Comparison of ENCODE assay signal across 11 cellular contexts in genomic region chr10:17216901-17217395, GRCh38. TPM values are rescaled to one million over a fixed set of nuclear protein-coding genes. Genes with fewer than 3 reads are reported as not detected.
A peak's percentile ranks its signal among the peaks of the same experiment; 100 is the strongest.
DNase-seq lines count a peak whose midpoint lies in the region; ATAC-seq and TF ChIP-seq lines count a peak whose summit lies in the region.
"Had no signal": no experiment of that assay in that cellular context is flagged by ENCODE, and none has a peak within 500 bp of the region (broad histone marks: within the 10 kb centered on the region; RNA-seq: fewer than 3 reads in every experiment).

No MANE protein-coding gene starts in this region.

- H3K4me1 ChIP-seq in thoracic aorta (ENCODE audit: control insufficient read depth in 1 of 2, low read depth in 2 of 2): peaks cover 38 to 70% of the 10 kb centered on the region in 2 donors

- POLR2A ChIA-PET in activated CD4-positive, alpha-beta T cell treated with anti-CD3 and anti-CD28 coated beads, Interleukin-2, amount 10 ng/mL, durations not matched to agents 7 days and 5 days (lab: Charles Lee): no interaction called here

- H3K27me3 ChIP-seq in thoracic aorta (replicated peaks; ENCODE audit: insufficient read depth): no peaks in the 10 kb centered on the region

- H3K36me3 Mint-ChIP-seq in activated CD4-positive, alpha-beta T cell treated with anti-CD3 and anti-CD28 coated beads, Interleukin-2, amount 10 ng/mL, durations not matched to agents 7 days and 5 days (ENCODE audit: low read depth): peaks cover 25% of the 10 kb centered on the region
- peaks cover 19% of the 10 kb centered on the region for H3K36me3 Mint-ChIP-seq in activated naive CD8-positive, alpha-beta T cell treated with anti-CD3 and anti-CD28 coated beads for 36 hours
- no peaks in the 10 kb centered on the region for H3K36me3 Mint-ChIP-seq in nephron progenitor cell (ENCODE audit: low read depth)

- H3K27ac ChIP-seq in thoracic aorta: peak overlapping the region; percentile 84 to 97

- no peaks in the 10 kb centered on the region for H3K27me3 Mint-ChIP-seq in activated CD4-positive, alpha-beta T cell treated with anti-CD3 and anti-CD28 coated beads, Interleukin-2, amount 10 ng/mL, durations not matched to agents 7 days and 5 days
- no peaks in the 10 kb centered on the region for H3K27me3 Mint-ChIP-seq in activated naive CD8-positive, alpha-beta T cell treated with anti-CD3 and anti-CD28 coated beads for 36 hours
- H3K27me3 Mint-ChIP-seq in nephron progenitor cell (ENCODE audit: low read depth, poor library complexity): peaks cover 2% of the 10 kb centered on the region

- H3K4me3 Mint-ChIP-seq in activated CD4-positive, alpha-beta T cell treated with anti-CD3 and anti-CD28 coated beads, Interleukin-2, amount 10 ng/mL, durations not matched to agents 7 days and 5 days: no peak overlapping the region
- H3K4me3 Mint-ChIP-seq in activated naive CD8-positive, alpha-beta T cell treated with anti-CD3 and anti-CD28 coated beads for 36 hours: no peak overlapping the region
- no peak overlapping the region for H3K4me3 Mint-ChIP-seq in nephron progenitor cell

- no peaks in the 10 kb centered on the region for H3K9me3 ChIP-seq in thoracic aorta

- CTCF ChIA-PET in activated CD4-positive, alpha-beta T cell treated with anti-CD3 and anti-CD28 coated beads, Interleukin-2, amount 10 ng/mL, durations not matched to agents 7 days and 5 days (lab: Charles Lee): interaction anchor here (2.6 kb wide), 1 partner anchor 13 kb away, joined by 8 read pairs; no protein-coding TSS in a partner anchor

- ATAC-seq in thoracic aorta (ENCODE audit: insufficient number of reproducible peaks, low FRiP score, low read depth): no peak

- H3K4me1 Mint-ChIP-seq in activated CD4-positive, alpha-beta T cell treated with anti-CD3 and anti-CD28 coated beads, Interleukin-2, amount 10 ng/mL, durations not matched to agents 7 days and 5 days: peaks cover 48% of the 10 kb centered on the region
- H3K4me1 Mint-ChIP-seq in activated naive CD8-positive, alpha-beta T cell treated with anti-CD3 and anti-CD28 coated beads for 36 hours: peaks cover 39% of the 10 kb centered on the region
- peaks cover 33% of the 10 kb centered on the region for H3K4me1 Mint-ChIP-seq in nephron progenitor cell

- TF ChIP-seq CTCF in thoracic aorta (IDR thresholded peaks at IDR 0.05) (no peak), nephron progenitor cell (IDR thresholded peaks at IDR 0.05) (no peak)

- no peaks in the 10 kb centered on the region for H3K9me3 Mint-ChIP-seq in activated CD4-positive, alpha-beta T cell treated with anti-CD3 and anti-CD28 coated beads, Interleukin-2, amount 10 ng/mL, durations not matched to agents 7 days and 5 days
- H3K9me3 Mint-ChIP-seq in activated naive CD8-positive, alpha-beta T cell treated with anti-CD3 and anti-CD28 coated beads for 36 hours: peaks cover 1% of the 10 kb centered on the region
- H3K9me3 Mint-ChIP-seq in nephron progenitor cell: no peaks in the 10 kb centered on the region

- H3K4me3 ChIP-seq in thoracic aorta: peak overlapping the region; percentile 25

- H3K27ac Mint-ChIP-seq in activated CD4-positive, alpha-beta T cell treated with anti-CD3 and anti-CD28 coated beads, Interleukin-2, amount 10 ng/mL, durations not matched to agents 7 days and 5 days: peak overlapping the region; percentile 82
- peak overlapping the region; percentile 96 for H3K27ac Mint-ChIP-seq in activated naive CD8-positive, alpha-beta T cell treated with anti-CD3 and anti-CD28 coated beads for 36 hours
- no peak overlapping the region for H3K27ac Mint-ChIP-seq in nephron progenitor cell

- no peak for DNase-seq in activated CD4-positive, alpha-beta T cell treated with anti-CD3 and anti-CD28 coated beads, Interleukin-2, amount 10 ng/mL, durations not matched to agents 7 days and 5 days
- DNase-seq in activated CD4-positive, alpha-beta T cell treated with anti-CD3 and anti-CD28 coated beads, Interleukin-2, amount 50 U/mL, for 4 hours: no peak
- DNase-seq in activated naive CD8-positive, alpha-beta T cell treated with anti-CD3 and anti-CD28 coated beads for 36 hours: no peak
- DNase-seq in iris pigment epithelial cell (ENCODE audit: low read depth): peak; percentile 42
- DNase-seq in thoracic aorta (ENCODE audit: low spot score): no peak
- no peak for DNase-seq in nephron progenitor cell
- no peak for DNase-seq in HUDEP-2 (lab: John Stamatoyannopoulos, UW; ENCODE audit: unreplicated experiment in 76 of 76)
- no peak for DNase-seq in putamen (ENCODE audit: low spot score)
- DNase-seq: cerebellar nuclear complex, NCI-H1092, T1000 had no signal

- H3K36me3 ChIP-seq in thoracic aorta: no peaks in the 10 kb centered on the region

RNA-seq across cellular contexts. Expression of gene VIM, which starts 11.1 kb away (rescaled TPM):
- 1,000 to 10,000 TPM; 2,713 to 2,904 TPM for total RNA-seq in activated CD4-positive, alpha-beta T cell treated with anti-CD3 and anti-CD28 coated beads, Interleukin-2, amount 10 ng/mL, durations not matched to agents 7 days and 5 days
- total RNA-seq in activated naive CD8-positive, alpha-beta T cell treated with anti-CD3 and anti-CD28 coated beads for 36 hours: 100 to 1,000 TPM; 657 TPM
- 1,000 to 10,000 TPM; 5,884 to 8,033 TPM for total RNA-seq in thoracic aorta

RNA-seq across cellular contexts. Expression of gene TRDMT1, which starts 15.5 kb away (rescaled TPM):
- 10 to 100 TPM; 14.1 to 17.2 TPM for total RNA-seq in activated CD4-positive, alpha-beta T cell treated with anti-CD3 and anti-CD28 coated beads, Interleukin-2, amount 10 ng/mL, durations not matched to agents 7 days and 5 days
- 1 to 10 TPM; 9.5 to 9.6 TPM for total RNA-seq in activated naive CD8-positive, alpha-beta T cell treated with anti-CD3 and anti-CD28 coated beads for 36 hours
- 10 to 100 TPM; 12.3 to 21.0 TPM for total RNA-seq in thoracic aorta

Comparison
In these comparisons a context has a peak if more than half of its experiments do, and no peak if none do; other contexts are left out.
1. RNA of gene VIM, which starts 11.1 kb away (total RNA-seq): 5,884 to 8,033 TPM in thoracic aorta and 2,713 to 2,904 TPM in activated CD4-positive, alpha-beta T cell treated with anti-CD3 and anti-CD28 coated beads, Interleukin-2, amount 10 ng/mL, durations not matched to agents 7 days and 5 days; 657 TPM in activated naive CD8-positive, alpha-beta T cell treated with anti-CD3 and anti-CD28 coated beads for 36 hours; every median in the first group is over 4 times any median in the second.